ENCODE assay signal across 8 cellular contexts in genomic region chrX:41009816-41010187, GRCh38.
DNase-seq lines count a peak whose midpoint lies in the region; ATAC-seq and TF ChIP-seq lines count a peak whose summit lies in the region.

No MANE protein-coding gene starts in this region.

- CTCF ChIA-PET in PC-9 (lab: Charles Lee): no interaction called here

- H3K4me3 ChIP-seq in PC-9: peak overlapping the region; percentile 36; the same call in 1 of the 2 replicates
- peak overlapping the region; percentile 59 for H3K4me3 ChIP-seq in osteoblast (ENCODE audit: insufficient read depth, low read length)

- no peak for ATAC-seq in GM18519 (IDR thresholded peaks at IDR 0.05; ENCODE audit: low FRiP score, unreplicated experiment)

- H3K9me3 ChIP-seq in PC-9 (ENCODE audit: insufficient read depth, low read depth): no peaks in the 10 kb centered on the region
- no peaks in the 10 kb centered on the region for H3K9me3 ChIP-seq in osteoblast (ENCODE audit: low read depth, low read length)

- H3K4me3 Mint-ChIP-seq in endothelial cell (ENCODE audit: unreplicated experiment): no peak overlapping the region

- peak overlapping the region; percentile 69 for H3K4me2 ChIP-seq in PC-9
- H3K4me2 ChIP-seq in osteoblast (ENCODE audit: insufficient read depth, low read length): peak overlapping the region; percentile 66

- H3K36me3 Mint-ChIP-seq in endothelial cell (ENCODE audit: low read depth, unreplicated experiment): no peaks in the 10 kb centered on the region

- H3K27ac ChIP-seq in PC-9: peak overlapping the region; percentile 81
- peak overlapping the region; percentile 89 for H3K27ac ChIP-seq in osteoblast (ENCODE audit: low read depth, low read length)

- POLR2A ChIA-PET in PC-9 (lab: Charles Lee; ENCODE audit: unreplicated experiment): no interaction called here

- no peaks in the 10 kb centered on the region for H3K27me3 ChIP-seq in PC-9 (ENCODE audit: insufficient read depth, low read depth)
- peaks cover 9% of the 10 kb centered on the region for H3K27me3 ChIP-seq in osteoblast (ENCODE audit: insufficient read depth, low read length)

- intact Hi-C loops in PC-9 (cut with micrococcal nuclease; ENCODE audit: unreplicated experiment): loop anchor here (1.0 kb wide), 1 partner anchor 74 kb away; no protein-coding TSS in a partner anchor

- no peaks in the 10 kb centered on the region for H3K9me3 Mint-ChIP-seq in endothelial cell (ENCODE audit: unreplicated experiment)

- TF ChIP-seq CTCF in PC-9 (conservative IDR thresholded peaks at IDR 0.05) (no peak), endothelial cell (IDR thresholded peaks at IDR 0.05; ENCODE audit: unreplicated experiment) (no peak), osteoblast (IDR thresholded peaks at IDR 0.05; ENCODE audit: extremely low read depth, low read depth, low read length) (no peak)

- no peaks in the 10 kb centered on the region for H3K79me2 ChIP-seq in PC-9 (ENCODE audit: low read depth)
- H3K79me2 ChIP-seq in osteoblast (ENCODE audit: insufficient read depth, low read length): no peaks in the 10 kb centered on the region

- DNase-seq in CD1c-positive myeloid dendritic cell (ENCODE audit: extremely low spot score) (peak; percentile 35), PC-9 (no peak), endothelial cell (ENCODE audit: low spot score) (no peak), osteoblast (ENCODE audit: insufficient read length, low spot score, missing footprints) (peak; percentile 23), NCI-H2107 treated with DMSO at 0.1 percent for 48 hours (lab: John Stamatoyannopoulos, UW; ENCODE audit: unreplicated experiment) (no peak), foreskin melanocyte (no peak), NCI-H82 (lab: John Stamatoyannopoulos, UW) (no peak)

- TSS peak; percentile 69 for BruUV-seq in PC-9 (replicated peaks; lab: Mats Ljungman, UMichigan)

- H3K27me3 Mint-ChIP-seq in endothelial cell (ENCODE audit: unreplicated experiment): peaks cover 13% of the 10 kb centered on the region

- H3K4me1 Mint-ChIP-seq in endothelial cell (ENCODE audit: unreplicated experiment): peaks cover 18% of the 10 kb centered on the region

- no peaks in the 10 kb centered on the region for H3K9me2 ChIP-seq in PC-9 (ENCODE audit: insufficient read depth)

- H3K27ac Mint-ChIP-seq in endothelial cell (ENCODE audit: unreplicated experiment): peak overlapping the region; percentile 75

- H2AFZ ChIP-seq in PC-9: peak overlapping the region; percentile 60; the same call in 1 of the 2 replicates
- peak overlapping the region; percentile 76 for H2AFZ ChIP-seq in osteoblast (ENCODE audit: low read length)

- no peaks in the 10 kb centered on the region for H3K36me3 ChIP-seq in PC-9 (ENCODE audit: low read depth)
- no peaks in the 10 kb centered on the region for H3K36me3 ChIP-seq in osteoblast (ENCODE audit: insufficient read depth, low read length)

- no peaks in the 10 kb centered on the region for H4K20me1 ChIP-seq in PC-9 (ENCODE audit: insufficient read depth)
- H4K20me1 ChIP-seq in osteoblast (ENCODE audit: insufficient read depth, low read length): no peaks in the 10 kb centered on the region

- no peaks in the 10 kb centered on the region for H3F3A ChIP-seq in PC-9 (ENCODE audit: insufficient read depth, low read depth)

- 0 out of 2 replicates have a peak, but pooled peaks cover 6% of the 10 kb centered on the region for H3K4me1 ChIP-seq in PC-9 (replicated peaks; ENCODE audit: insufficient read depth)
- H3K4me1 ChIP-seq in osteoblast (ENCODE audit: insufficient read depth, low read length): no peaks in the 10 kb centered on the region

Comparison
In these comparisons a context has a peak if more than half of its experiments do, and no peak if none do; other contexts are left out.
1. DNase-seq: peak in CD1c-positive myeloid dendritic cell (single experiment) and osteoblast (single experiment); none in PC-9 (0 of 2), endothelial cell (single experiment), NCI-H2107 treated with DMSO at 0.1 percent for 48 hours (single experiment), foreskin melanocyte (single experiment) and NCI-H82 (single experiment).